ENCODE assay signal across 25 cellular contexts in genomic region chr15:69402816-69403215, GRCh38.
"Had no signal": no experiment of that assay in that cellular context is flagged by ENCODE, and none has a peak within 500 bp of the region (broad histone marks: within the 10 kb centered on the region; RNA-seq: fewer than 3 reads in every experiment).

No MANE protein-coding gene starts in this region.

- ATAC-seq: activated naive CD8-positive, alpha-beta T cell treated with anti-CD3 and anti-CD28 coated beads, Interleukin-2, amount 50 U/mL, for 24 hours; activated T-cell treated with anti-CD3 and anti-CD28 coated beads, Interleukin-2, amount 50 U/mL, for 4 hours; activated T-helper 17 cell treated with anti-CD3 and anti-CD28 coated beads, Interleukin-2, amount 50 U/mL, for 72 hours; lower lobe of right lung; right cardiac atrium; stimulated activated memory B cell treated with anti-CD40 and anti-IgM and Interleukin-4, amounts not matched to agents 10 μg/mL and 1 μg/mL and 100 μg/mL, for 72 hours; stimulated activated naive CD8-positive, alpha-beta T cell treated with anti-CD3 and anti-CD28 coated beads, Interleukin-15, amount 100 ng/mL, for 72 hours; T-helper 17 cell had no signal

- H3K4me3 ChIP-seq: left lung, lower lobe of right lung, skin epidermis, thyroid gland, upper lobe of left lung, vagina had no signal

- H3K36me3 Mint-ChIP-seq: activated naive CD4-positive, alpha-beta T cell treated with anti-CD3 and anti-CD28 coated beads, Interleukin-2, amount 50 U/mL, for 24 hours; stimulated activated memory B cell treated with anti-CD40 and anti-IgM and Interleukin-4, amounts not matched to agents 10 μg/mL and 1 μg/mL and 100 μg/mL, for 72 hours had no signal

- H3K27me3 Mint-ChIP-seq: stimulated activated memory B cell treated with anti-CD40 and anti-IgM and Interleukin-4, amounts not matched to agents 10 μg/mL and 1 μg/mL and 100 μg/mL, for 72 hours had no signal

- H3K4me1 Mint-ChIP-seq: activated CD4-positive, alpha-beta memory T cell treated with anti-CD3 and anti-CD28 coated beads, Interleukin-2, amount 10 ng/mL, durations not matched to agents 7 days and 5 days; activated T-helper 17 cell treated with anti-CD3 and anti-CD28 coated beads, Interleukin-2, amount 50 U/mL, for 72 hours had no signal

- H3K27me3 ChIP-seq: left lung, thyroid gland, upper lobe of left lung, vagina had no signal

- H3K36me3 ChIP-seq: left lung, thyroid gland, vagina had no signal

- H3K9me3 ChIP-seq: left lung, lower lobe of right lung, thyroid gland, upper lobe of left lung, vagina had no signal

- H3K9me3 Mint-ChIP-seq: activated CD4-positive, alpha-beta memory T cell treated with anti-CD3 and anti-CD28 coated beads, Interleukin-2, amount 10 ng/mL, durations not matched to agents 7 days and 5 days; activated CD4-positive, alpha-beta T cell treated with anti-CD3 and anti-CD28 coated beads, Interleukin-2, amount 10 ng/mL, durations not matched to agents 24 days and 14 days; activated naive CD4-positive, alpha-beta T cell treated with anti-CD3 and anti-CD28 coated beads, Interleukin-2, amount 50 U/mL, for 24 hours; activated naive CD8-positive, alpha-beta T cell treated with anti-CD3 and anti-CD28 coated beads, Interleukin-2, amount 50 U/mL, for 24 hours; activated T-cell treated with anti-CD3 and anti-CD28 coated beads, Interleukin-2, amount 50 U/mL, for 4 hours; activated T-helper 17 cell treated with anti-CD3 and anti-CD28 coated beads, Interleukin-2, amount 50 U/mL, for 72 hours; nephron; stimulated activated memory B cell treated with anti-CD40 and anti-IgM and Interleukin-4, amounts not matched to agents 10 μg/mL and 1 μg/mL and 100 μg/mL, for 72 hours; stimulated activated naive CD8-positive, alpha-beta T cell treated with anti-CD3 and anti-CD28 coated beads, Interleukin-15, amount 100 ng/mL, for 72 hours had no signal

- H3K27ac Mint-ChIP-seq: activated CD4-positive, alpha-beta memory T cell treated with anti-CD3 and anti-CD28 coated beads, Interleukin-2, amount 10 ng/mL, durations not matched to agents 7 days and 5 days; activated CD4-positive, alpha-beta T cell treated with anti-CD3 and anti-CD28 coated beads, Interleukin-2, amount 10 ng/mL, durations not matched to agents 24 days and 14 days; activated naive CD4-positive, alpha-beta T cell treated with anti-CD3 and anti-CD28 coated beads, Interleukin-2, amount 50 U/mL, for 24 hours; activated naive CD8-positive, alpha-beta T cell treated with anti-CD3 and anti-CD28 coated beads, Interleukin-2, amount 50 U/mL, for 24 hours; activated T-helper 17 cell treated with anti-CD3 and anti-CD28 coated beads, Interleukin-2, amount 50 U/mL, for 72 hours; stimulated activated memory B cell treated with anti-CD40 and anti-IgM and Interleukin-4, amounts not matched to agents 10 μg/mL and 1 μg/mL and 100 μg/mL, for 72 hours; T-helper 17 cell had no signal

- H3K4me3 Mint-ChIP-seq: activated CD4-positive, alpha-beta memory T cell treated with anti-CD3 and anti-CD28 coated beads, Interleukin-2, amount 10 ng/mL, durations not matched to agents 7 days and 5 days; activated CD4-positive, alpha-beta T cell treated with anti-CD3 and anti-CD28 coated beads, Interleukin-2, amount 10 ng/mL, durations not matched to agents 24 days and 14 days; activated naive CD4-positive, alpha-beta T cell treated with anti-CD3 and anti-CD28 coated beads, Interleukin-2, amount 50 U/mL, for 24 hours; activated naive CD8-positive, alpha-beta T cell treated with anti-CD3 and anti-CD28 coated beads, Interleukin-2, amount 50 U/mL, for 24 hours; activated T-cell treated with anti-CD3 and anti-CD28 coated beads, Interleukin-2, amount 50 U/mL, for 4 hours; activated T-helper 17 cell treated with anti-CD3 and anti-CD28 coated beads, Interleukin-2, amount 50 U/mL, for 72 hours; nephron; stimulated activated memory B cell treated with anti-CD40 and anti-IgM and Interleukin-4, amounts not matched to agents 10 μg/mL and 1 μg/mL and 100 μg/mL, for 72 hours; stimulated activated naive CD8-positive, alpha-beta T cell treated with anti-CD3 and anti-CD28 coated beads, Interleukin-15, amount 100 ng/mL, for 72 hours; T-helper 17 cell had no signal

- H3K4me1 ChIP-seq: left lung, lower lobe of right lung, upper lobe of left lung, vagina had no signal

- H3K27ac ChIP-seq: left lung, lower lobe of right lung, skin epidermis, thyroid gland, upper lobe of left lung, vagina had no signal

- DNase-seq: activated CD4-positive, alpha-beta memory T cell treated with anti-CD3 and anti-CD28 coated beads, Interleukin-2, amount 10 ng/mL, durations not matched to agents 7 days and 5 days; activated CD4-positive, alpha-beta T cell treated with anti-CD3 and anti-CD28 coated beads, Interleukin-2, amount 10 ng/mL, durations not matched to agents 24 days and 14 days; activated CD4-positive, CD25-positive, alpha-beta regulatory T cell treated with anti-CD3 and anti-CD28 coated beads, Interleukin-2, amount 50 U/mL, for 72 hours; activated naive CD8-positive, alpha-beta T cell treated with anti-CD3 and anti-CD28 coated beads, Interleukin-2, amount 50 U/mL, for 24 hours; activated T-cell treated with anti-CD3 and anti-CD28 coated beads, Interleukin-2, amount 50 U/mL, for 4 hours; amygdala; glutamatergic neuron; left lung; lower lobe of right lung; mesendoderm; posterior cingulate gyrus; right cardiac atrium; stimulated activated CD4-positive, alpha-beta T cell treated with anti-CD3 and anti-CD28 coated beads, Interleukin-4, amount 100 ng/mL, for 4 hours; stimulated activated CD8-positive, alpha-beta memory T cell treated with anti-CD3 and anti-CD28 coated beads, Interleukin-4, amount 100 ng/mL, for 48 hours; stimulated activated naive CD8-positive, alpha-beta T cell treated with anti-CD3 and anti-CD28 coated beads, Interleukin-15, amount 100 ng/mL, for 72 hours; T-helper 17 cell; T1000; thyroid gland; upper lobe of left lung had no signal
